Comparison of ENCODE assay signal across 8 cellular contexts in genomic region chrX:154486052-154486395, GRCh38. TPM values are rescaled to one million over a fixed set of nuclear protein-coding genes. Genes with fewer than 3 reads are reported as not detected.
A peak's percentile ranks its signal among the peaks of the same experiment; 100 is the strongest.
DNase-seq lines count a peak whose midpoint lies in the region; ATAC-seq and TF ChIP-seq lines count a peak whose summit lies in the region.

No MANE protein-coding gene starts in this region.

- intact Hi-C loops in mucosa of descending colon (cut with DNase I, micrococcal nuclease): no loop called here
- intact Hi-C loops in upper lobe of right lung (cut with DNase I): no loop called here

- no peaks in the 10 kb centered on the region for H4K20me1 ChIP-seq in SU-DHL-6 (ENCODE audit: low read depth, low read length)

- DNase-seq in GM19238 (ENCODE audit: insufficient read length, low spot score): peak; percentile 39
- DNase-seq in mucosa of descending colon: peak; percentile 36 to 72 (median 58)
- DNase-seq in upper lobe of right lung: peak; percentile 70
- DNase-seq in NCI-H2029 treated with DMSO at 0.1 percent for 48 hours (lab: John Stamatoyannopoulos, UW): no peak

- no peaks in the 10 kb centered on the region for H3K36me3 ChIP-seq in SU-DHL-6 (ENCODE audit: low read length)
- peaks cover 0 to 5% of the 10 kb centered on the region in 2 donors for H3K36me3 ChIP-seq in duodenal mucosa (ENCODE audit: control insufficient read depth in 1 of 2, insufficient read depth in 2 of 2, low read length in 2 of 2)
- H3K36me3 ChIP-seq in mucosa of descending colon (ENCODE audit: low read depth): no peaks in the 10 kb centered on the region
- H3K36me3 ChIP-seq in upper lobe of right lung: no peaks in the 10 kb centered on the region

- peak overlapping the region; percentile 89 for H3K4me2 ChIP-seq in SU-DHL-6 (ENCODE audit: low read depth, low read length, poor library complexity, severe bottlenecking)

- peaks cover 18% of the 10 kb centered on the region for H3K79me2 ChIP-seq in SU-DHL-6 (ENCODE audit: insufficient read depth, low read length)

- no peak overlapping the region for H2AFZ ChIP-seq in SU-DHL-6 (ENCODE audit: low read depth, low read length, severe bottlenecking)

- no peaks in the 10 kb centered on the region for H3K9me2 ChIP-seq in SU-DHL-6 (replicated peaks; ENCODE audit: insufficient read depth, low read length)

- H3K4me1 ChIP-seq in duodenal mucosa (ENCODE audit: control insufficient read depth in 1 of 2, insufficient read depth in 2 of 2, low read length in 2 of 2): peaks cover 18 to 26% of the 10 kb centered on the region in 2 donors
- H3K4me1 ChIP-seq in mucosa of descending colon (ENCODE audit: low read depth): no peaks in the 10 kb centered on the region
- H3K4me1 ChIP-seq in upper lobe of right lung: peaks cover 5% of the 10 kb centered on the region

- peak; percentile 4 for ATAC-seq in mucosa of descending colon
- no peak for ATAC-seq in upper lobe of right lung
- ATAC-seq in HG03342 (IDR thresholded peaks at IDR 0.05; ENCODE audit: unreplicated experiment): no peak
- ATAC-seq in HG03095 (IDR thresholded peaks at IDR 0.05; ENCODE audit: unreplicated experiment): no peak

- peak overlapping the region; percentile 100 for H3K9ac ChIP-seq in SU-DHL-6 (ENCODE audit: low read length)
- H3K9ac ChIP-seq in duodenal mucosa (ENCODE audit: low read depth in 1 of 2, low read length in 2 of 2): peak overlapping the region; percentile 48 to 70

- H3F3A ChIP-seq in SU-DHL-6 (ENCODE audit: insufficient read depth): peaks cover 17% of the 10 kb centered on the region

- H3K27me3 ChIP-seq in SU-DHL-6 (ENCODE audit: low read length) (no peaks in the 10 kb centered on the region), duodenal mucosa (ENCODE audit: control insufficient read depth in 1 of 2, insufficient read depth in 2 of 2, low read length in 2 of 2) (no peaks in the 10 kb centered on the region), upper lobe of right lung (no peaks in the 10 kb centered on the region)

- H3K4me3 ChIP-seq in SU-DHL-6 (ENCODE audit: insufficient read depth, low read length, poor library complexity, severe bottlenecking): peak overlapping the region; percentile 74
- peak overlapping the region; percentile 50 to 63 for H3K4me3 ChIP-seq in duodenal mucosa (ENCODE audit: low read depth in 1 of 2, low read length in 2 of 2)
- peak overlapping the region; percentile 65 for H3K4me3 ChIP-seq in mucosa of descending colon
- peak overlapping the region; percentile 62 for H3K4me3 ChIP-seq in upper lobe of right lung

- TF ChIP-seq CTCF in SU-DHL-6 (IDR thresholded peaks at IDR 0.05; ENCODE audit: insufficient read depth, low read length, poor library complexity, severe bottlenecking) (no peak), mucosa of descending colon (IDR thresholded peaks at IDR 0.05) (no peak), upper lobe of right lung (IDR thresholded peaks at IDR 0.05) (no peak)

- H3K27ac ChIP-seq in SU-DHL-6 (ENCODE audit: low read depth, low read length) (peak overlapping the region; percentile 82), duodenal mucosa (ENCODE audit: low read depth, low read length) (peak overlapping the region; percentile 62), upper lobe of right lung (peak overlapping the region; percentile 73)

- H3K9me3 ChIP-seq in SU-DHL-6 (ENCODE audit: insufficient read depth, low read length) (no peaks in the 10 kb centered on the region), duodenal mucosa (ENCODE audit: control insufficient read depth in 1 of 2, low read length in 2 of 2) (no peaks in the 10 kb centered on the region), mucosa of descending colon (no peaks in the 10 kb centered on the region), upper lobe of right lung (no peaks in the 10 kb centered on the region)

RNA-seq across cellular contexts. Expression of gene UBL4A, which starts 0.4 kb away (rescaled TPM):
- total RNA-seq in mucosa of descending colon (10 to 100 TPM; 29.2 to 41.6 (median 32.3) TPM), upper lobe of right lung (33.8 TPM)

RNA-seq across cellular contexts. Expression of gene SLC10A3, which starts 4.4 kb away (rescaled TPM):
- total RNA-seq in mucosa of descending colon (10 to 100 TPM; 26.2 to 30.6 (median 28.0) TPM), upper lobe of right lung (23.7 TPM)

RNA-seq across cellular contexts. Expression of gene LAGE3, which starts 6.9 kb away (rescaled TPM):
- total RNA-seq in mucosa of descending colon: 10 to 100 TPM; 10.7 to 18.5 (median 13.9) TPM
- total RNA-seq in upper lobe of right lung: 15.1 TPM

RNA-seq across cellular contexts. Expression of gene PLXNA3, which starts 27.9 kb away (rescaled TPM):
- total RNA-seq in mucosa of descending colon (10 to 100 TPM; 24.8 to 66.1 (median 51.7) TPM), upper lobe of right lung (49.0 TPM)

RNA-seq across cellular contexts. Expression of gene FAM3A, which starts 30.0 kb away (rescaled TPM):
- total RNA-seq in mucosa of descending colon: 10 to 100 TPM; 52.5 to 75.6 (median 64.8) TPM
- total RNA-seq in upper lobe of right lung: 42.6 TPM
